Comparison of ENCODE assay signal across 1 cellular context in genomic region chr16:50152807-50153647, GRCh38.
A peak's percentile ranks its signal among the peaks of the same experiment; 100 is the strongest.
TF ChIP-seq lines count a peak whose summit lies in the region.

Gene TENT4B (plus strand): TSS chr16:50153306. CDS start chr16:50153622, 316 bp downstream.

TF ChIP-seq in HepG2, 621 proteins besides CTCF, POLR2A, EP300 and RAD21 (continued from another document and continues in another):
- TF ChIP-seq ZBTB4 (CRISPR knock-in tag; IDR thresholded peaks at IDR 0.05; ENCODE audit: borderline replicate concordance) (peak; percentile 72; the same call in 1 of the 2 replicates), ZNF136 (CRISPR knock-in tag; IDR thresholded peaks at IDR 0.05; ENCODE audit: low read depth) (peak; percentile 69; the same call in 1 of the 2 replicates), FOXA1 (IDR thresholded peaks at IDR 0.05) (no peak), FOXA1 (CRISPR knock-in tag; IDR thresholded peaks at IDR 0.05) (peak; percentile 36), ZNF142 (CRISPR knock-in tag; IDR thresholded peaks at IDR 0.05) (peak; percentile 85), ZNF646 (CRISPR knock-in tag; IDR thresholded peaks at IDR 0.05) (0 out of 2 replicates have a peak, but pooled peaks have one; percentile 51), SRSF4 (IDR thresholded peaks at IDR 0.05; ENCODE audit: low read depth, low read length, poor library complexity, severe bottlenecking) (no peak), MXD1 (CRISPR knock-in tag; IDR thresholded peaks at IDR 0.05) (peak; percentile 90), ADNP (CRISPR knock-in tag; IDR thresholded peaks at IDR 0.05) (no peak), MIER2 (CRISPR knock-in tag; IDR thresholded peaks at IDR 0.05) (no peak), ARID2 (CRISPR knock-in tag; IDR thresholded peaks at IDR 0.05; ENCODE audit: borderline replicate concordance) (no peak), SAP130 (CRISPR knock-in tag; IDR thresholded peaks at IDR 0.05; ENCODE audit: low read depth) (peak; percentile 82), MIXL1 (CRISPR knock-in tag; IDR thresholded peaks at IDR 0.05) (0 out of 2 replicates have a peak, but pooled peaks have one; percentile 52), JUND (CRISPR knock-in tag; IDR thresholded peaks at IDR 0.05) (peak; percentile 44; the same call in 1 of the 2 replicates), DMTF1 (CRISPR knock-in tag; IDR thresholded peaks at IDR 0.05) (no peak), SOX13 (IDR thresholded peaks at IDR 0.05) (no peak; the same call in 1 of the 2 replicates), SOX13 (CRISPR knock-in tag; conservative IDR thresholded peaks at IDR 0.05 in 1 of 2, IDR thresholded peaks at IDR 0.05 in 1 of 2) (peak in 1 of 2 experiments; percentile 53; a peak in 2 of 4 replicates), RBM39 (IDR thresholded peaks at IDR 0.05; ENCODE audit: low read depth, low read length, poor library complexity, severe bottlenecking) (peak; percentile 66), ZNF317 (CRISPR knock-in tag; IDR thresholded peaks at IDR 0.05) (peak; percentile 76), ETV6 (CRISPR knock-in tag; conservative IDR thresholded peaks at IDR 0.05) (peak; percentile 88; the same call in 1 of the 2 replicates), HMGA1 (CRISPR knock-in tag; conservative IDR thresholded peaks at IDR 0.05) (no peak), ARNTL (CRISPR knock-in tag; IDR thresholded peaks at IDR 0.05) (no peak), ZNF7 (CRISPR knock-in tag; IDR thresholded peaks at IDR 0.05) (peak; percentile 25; the same call in 1 of the 2 replicates), ZNF329 (CRISPR knock-in tag; IDR thresholded peaks at IDR 0.05; ENCODE audit: low read depth) (peak; percentile 81; the same call in 1 of the 2 replicates), IKZF5 (CRISPR knock-in tag; IDR thresholded peaks at IDR 0.05) (peak; percentile 69; the same call in 1 of the 2 replicates), BCL3 (CRISPR knock-in tag; IDR thresholded peaks at IDR 0.05) (peak; percentile 86; the same call in 1 of the 2 replicates), ZNF501 (CRISPR knock-in tag; IDR thresholded peaks at IDR 0.05) (peak; percentile 54; the same call in 1 of the 2 replicates), ZFP36 (IDR thresholded peaks at IDR 0.05; ENCODE audit: borderline replicate concordance, low read depth, low read length, partially characterized antibody) (no peak), BATF2 (CRISPR knock-in tag; IDR thresholded peaks at IDR 0.05) (0 out of 2 replicates have a peak, but pooled peaks have one; percentile 9), ELF3 (CRISPR knock-in tag; IDR thresholded peaks at IDR 0.05) (no peak), ZNF782 (CRISPR knock-in tag; IDR thresholded peaks at IDR 0.05; ENCODE audit: borderline replicate concordance) (peak; percentile 73; the same call in 1 of the 2 replicates), ZNF816 (CRISPR knock-in tag; IDR thresholded peaks at IDR 0.05; ENCODE audit: borderline replicate concordance) (0 out of 2 replicates have a peak, but pooled peaks have one; percentile 18), ZNF235 (CRISPR knock-in tag; IDR thresholded peaks at IDR 0.05; ENCODE audit: borderline replicate concordance) (peak; percentile 83; the same call in 1 of the 2 replicates), ZNF292 (CRISPR knock-in tag; IDR thresholded peaks at IDR 0.05; ENCODE audit: borderline replicate concordance, low read depth) (peak; percentile 12; the same call in 1 of the 2 replicates), ZNF761 (CRISPR knock-in tag; conservative IDR thresholded peaks at IDR 0.05) (no peak), FOXJ3 (CRISPR knock-in tag; IDR thresholded peaks at IDR 0.05; ENCODE audit: borderline replicate concordance) (no peak), NFE2L2 (IDR thresholded peaks at IDR 0.05; ENCODE audit: low read length) (no peak)
